In genomic region chr2:240917684-240918257, GRCh38 we compare ENCODE assay signal across 19 cellular contexts. TPM values are rescaled to one million over a fixed set of nuclear protein-coding genes. Genes with fewer than 3 reads are reported as not detected.
DNase-seq lines count a peak whose midpoint lies in the region; ATAC-seq and TF ChIP-seq lines count a peak whose summit lies in the region.
"Had no signal": no experiment of that assay in that cellular context is flagged by ENCODE, and none has a peak within 500 bp of the region (broad histone marks: within the 10 kb centered on the region; RNA-seq: fewer than 3 reads in every experiment).

No MANE protein-coding gene starts in this region.

- H3K79me1 ChIP-seq in mesendoderm (ENCODE audit: low read length) = no peaks in the 10 kb centered on the region

- no peak overlapping the region for H2AFZ ChIP-seq in GM23338

- H3K9me2 ChIP-seq in GM23338 (ENCODE audit: insufficient read depth) = no peaks in the 10 kb centered on the region

- CTCF ChIA-PET in activated CD8-positive, alpha-beta memory T cell treated with anti-CD3 and anti-CD28 coated beads, Interleukin-2, amount 10 ng/mL, durations not matched to agents 7 days and 5 days (lab: Charles Lee) = no interaction called here

- H4K5ac ChIP-seq in mesendoderm (ENCODE audit: low read length) = no peak overlapping the region

- H3K79me2 ChIP-seq in mesendoderm (ENCODE audit: control insufficient read depth, insufficient read depth, low read length) = no peaks in the 10 kb centered on the region
- H3K79me2 ChIP-seq in GM23338 (replicated peaks; ENCODE audit: insufficient read depth) = no peaks in the 10 kb centered on the region

- no peak overlapping the region for H2BK15ac ChIP-seq in mesendoderm (replicated peaks; ENCODE audit: low read depth)

- peak; percentile 9 for DNase-seq in activated CD8-positive, alpha-beta memory T cell treated with anti-CD3 and anti-CD28 coated beads, Interleukin-2, amount 50 U/mL, for 4 hours
- no peak for DNase-seq in activated CD8-positive, alpha-beta memory T cell treated with anti-CD3 and anti-CD28 coated beads, Interleukin-2, amount 10 ng/mL, durations not matched to agents 7 days and 5 days
- DNase-seq in T-helper 17 cell (peak in 2 of 3 donors; percentile 2 to 4), left colon (peak; percentile 10), suprapubic skin (ENCODE audit: low spot score in 2 of 2) (peak in 1 of 2 donors; percentile 61), mesendoderm (no peak), GM23338 (ENCODE audit: low spot score) (no peak)
- DNase-seq: central memory CD4-positive, alpha-beta T cell; MV-4-11; NCI-H2171; NK-92 treated with Interleukin-12 subunit alpha and Interleukin-12 subunit beta, amount 100 ng/mL, for 24 hours had no signal

- H3K36me3 ChIP-seq in suprapubic skin = no peaks in the 10 kb centered on the region
- H3K36me3 ChIP-seq in mesendoderm (ENCODE audit: control insufficient read depth, insufficient read depth, low read length) = no peaks in the 10 kb centered on the region
- H3K36me3 ChIP-seq in GM23338 (ENCODE audit: insufficient read depth) = no peaks in the 10 kb centered on the region

- no peak overlapping the region for H2BK120ac ChIP-seq in mesendoderm (ENCODE audit: low read depth, low read length)

- H3K9ac ChIP-seq in mesendoderm (ENCODE audit: low read length) = no peak overlapping the region

- H2AK5ac ChIP-seq in mesendoderm (ENCODE audit: low read length) = no peak overlapping the region

- H4K8ac ChIP-seq in mesendoderm (ENCODE audit: low read depth, low read length) = no peak overlapping the region

- TF ChIP-seq EP300 in suprapubic skin (IDR thresholded peaks at IDR 0.05) = no peak

- no peak overlapping the region for H2BK5ac ChIP-seq in mesendoderm (ENCODE audit: low read length)

- H3K27me3 Mint-ChIP-seq in activated CD8-positive, alpha-beta memory T cell treated with anti-CD3 and anti-CD28 coated beads, Interleukin-2, amount 10 ng/mL, durations not matched to agents 7 days and 5 days = peaks cover 10% of the 10 kb centered on the region
- H3K27me3 Mint-ChIP-seq in T-helper 17 cell (peaks cover 27% of the 10 kb centered on the region), GM23338 (ENCODE audit: insufficient read depth, low read depth, poor library complexity) (peaks cover 2% of the 10 kb centered on the region)

- H3K4me1 Mint-ChIP-seq in activated CD8-positive, alpha-beta memory T cell treated with anti-CD3 and anti-CD28 coated beads, Interleukin-2, amount 10 ng/mL, durations not matched to agents 7 days and 5 days = no peaks in the 10 kb centered on the region
- H3K4me1 Mint-ChIP-seq in T-helper 17 cell (no peaks in the 10 kb centered on the region), GM23338 (0 out of 3 replicates have a peak, but pooled peaks cover 2% of the 10 kb centered on the region)
- H3K4me1 Mint-ChIP-seq: activated naive CD4-positive, alpha-beta T cell treated with anti-CD3 and anti-CD28 coated beads, Interleukin-2, amount 50 U/mL, for 24 hours had no signal

- no peak overlapping the region for H3K4ac ChIP-seq in mesendoderm (ENCODE audit: low read depth, low read length)

- H3K9me3 ChIP-seq in T-helper 17 cell (ENCODE audit: control insufficient read depth, low read length, poor library complexity, severe bottlenecking) (no peaks in the 10 kb centered on the region), suprapubic skin (no peaks in the 10 kb centered on the region)

- H3K27me3 ChIP-seq in suprapubic skin = peaks cover 16% of the 10 kb centered on the region
- no peaks in the 10 kb centered on the region for H3K27me3 ChIP-seq in mesendoderm (ENCODE audit: insufficient read depth, low read length, poor library complexity)
- H3K27me3 ChIP-seq in GM23338 (ENCODE audit: insufficient read depth) = peaks cover 6% of the 10 kb centered on the region; the same call in 1 of the 2 replicates

- H3K4me2 ChIP-seq in mesendoderm (ENCODE audit: low read length) (no peak overlapping the region), GM23338 (no peak overlapping the region)
- H3K4me2 ChIP-seq: smooth muscle cell had no signal

- H3K36me3 Mint-ChIP-seq in activated CD8-positive, alpha-beta memory T cell treated with anti-CD3 and anti-CD28 coated beads, Interleukin-2, amount 10 ng/mL, durations not matched to agents 7 days and 5 days = no peaks in the 10 kb centered on the region
- no peaks in the 10 kb centered on the region for H3K36me3 Mint-ChIP-seq in T-helper 17 cell (ENCODE audit: low read depth)
- no peaks in the 10 kb centered on the region for H3K36me3 Mint-ChIP-seq in GM23338 (ENCODE audit: low read depth)
- H3K36me3 Mint-ChIP-seq: activated naive CD4-positive, alpha-beta T cell treated with anti-CD3 and anti-CD28 coated beads, Interleukin-2, amount 50 U/mL, for 24 hours; naive thymus-derived CD8-positive, alpha-beta T cell had no signal

- H3K4me1 ChIP-seq in suprapubic skin = peaks cover 80% of the 10 kb centered on the region
- no peaks in the 10 kb centered on the region for H3K4me1 ChIP-seq in mesendoderm (ENCODE audit: control insufficient read depth, low read depth, low read length)
- no peaks in the 10 kb centered on the region; the same call in 1 of the 2 replicates for H3K4me1 ChIP-seq in GM23338 (ENCODE audit: insufficient read depth)

- no peaks in the 10 kb centered on the region for H4K20me1 ChIP-seq in GM23338 (replicated peaks; ENCODE audit: insufficient read depth)

- WGBS in suprapubic skin = 71% methylated on average over 7 of the region's 10 CpGs
- WGBS in mesendoderm (ENCODE audit: extremely low coverage, insufficient coverage, low lambda C conversion rate) = no CpG with 5 or more reads among the region's 10 CpGs

- no peak overlapping the region for H3K23ac ChIP-seq in mesendoderm (ENCODE audit: low read length)

- H3K4me3 ChIP-seq in suprapubic skin = no peak overlapping the region
- H3K4me3 ChIP-seq in mesendoderm (ENCODE audit: low read length) = no peak overlapping the region
- H3K4me3 ChIP-seq in GM23338 = no peak overlapping the region
- H3K4me3 ChIP-seq: smooth muscle cell had no signal

- no peak overlapping the region for H3K4me3 Mint-ChIP-seq in activated CD8-positive, alpha-beta memory T cell treated with anti-CD3 and anti-CD28 coated beads, Interleukin-2, amount 10 ng/mL, durations not matched to agents 7 days and 5 days
- no peak overlapping the region for H3K4me3 Mint-ChIP-seq in T-helper 17 cell
- H3K4me3 Mint-ChIP-seq in GM23338 = no peak overlapping the region
- H3K4me3 Mint-ChIP-seq: activated naive CD4-positive, alpha-beta T cell treated with anti-CD3 and anti-CD28 coated beads, Interleukin-2, amount 50 U/mL, for 24 hours; naive thymus-derived CD8-positive, alpha-beta T cell had no signal

- H3K56ac ChIP-seq in mesendoderm (ENCODE audit: low read length) = no peak overlapping the region

- TF ChIP-seq CTCF in suprapubic skin (IDR thresholded peaks at IDR 0.05) (no peak), GM23338 (conservative IDR thresholded peaks at IDR 0.05; ENCODE audit: low read depth in 2 of 2) (no peak)

- TF ChIP-seq POLR2A in suprapubic skin (IDR thresholded peaks at IDR 0.05) = no peak

- intact Hi-C loops in left colon (cut with DNase I, micrococcal nuclease) = no loop called here

- peak overlapping the region; percentile 10 for H3K27ac ChIP-seq in suprapubic skin
- H3K27ac ChIP-seq in mesendoderm (ENCODE audit: low read depth, low read length) = no peak overlapping the region
- no peak overlapping the region for H3K27ac ChIP-seq in GM23338 (ENCODE audit: low read depth)

- 0 out of 2 replicates have a peak, but pooled peaks cover 3% of the 10 kb centered on the region for H3F3A ChIP-seq in GM23338 (replicated peaks; ENCODE audit: low read depth)

- no peak overlapping the region for H3K18ac ChIP-seq in mesendoderm (ENCODE audit: low read length)

- H3K27ac Mint-ChIP-seq in activated CD8-positive, alpha-beta memory T cell treated with anti-CD3 and anti-CD28 coated beads, Interleukin-2, amount 10 ng/mL, durations not matched to agents 7 days and 5 days = no peak overlapping the region
- H3K27ac Mint-ChIP-seq in T-helper 17 cell = no peak overlapping the region
- H3K27ac Mint-ChIP-seq in GM23338 = no peak overlapping the region
- H3K27ac Mint-ChIP-seq: activated naive CD4-positive, alpha-beta T cell treated with anti-CD3 and anti-CD28 coated beads, Interleukin-2, amount 50 U/mL, for 24 hours; naive thymus-derived CD8-positive, alpha-beta T cell had no signal

- no peaks in the 10 kb centered on the region for H3K9me3 Mint-ChIP-seq in activated CD8-positive, alpha-beta memory T cell treated with anti-CD3 and anti-CD28 coated beads, Interleukin-2, amount 10 ng/mL, durations not matched to agents 7 days and 5 days (ENCODE audit: low read depth)
- no peaks in the 10 kb centered on the region for H3K9me3 Mint-ChIP-seq in GM23338
- H3K9me3 Mint-ChIP-seq: activated naive CD4-positive, alpha-beta T cell treated with anti-CD3 and anti-CD28 coated beads, Interleukin-2, amount 50 U/mL, for 24 hours; naive thymus-derived CD8-positive, alpha-beta T cell had no signal

- no peak for ATAC-seq in activated CD8-positive, alpha-beta memory T cell treated with anti-CD3 and anti-CD28 coated beads, Interleukin-2, amount 10 ng/mL, durations not matched to agents 7 days and 5 days
- ATAC-seq in T-helper 17 cell (no peak), left colon (no peak), GM23338 (no peak), HG02759 (IDR thresholded peaks at IDR 0.05; ENCODE audit: unreplicated experiment) (no peak)
- ATAC-seq: naive thymus-derived CD8-positive, alpha-beta T cell had no signal

RNA-seq across cellular contexts. Expression of gene CROCC2, which starts 11.6 kb away (rescaled TPM):
- not detected for total RNA-seq in activated CD8-positive, alpha-beta memory T cell treated with anti-CD3 and anti-CD28 coated beads, Interleukin-2, amount 10 ng/mL, durations not matched to agents 7 days and 5 days
- total RNA-seq in T-helper 17 cell = not detected
- total RNA-seq in left colon = under 1 TPM in 1 of 2 donors, not detected in 1; 0.06 TPM
- not detected for total RNA-seq in suprapubic skin
- not detected for polyA plus RNA-seq in mesendoderm (2013, experiment 1 of 2)
- not detected for polyA plus RNA-seq in mesendoderm (2013, experiment 2 of 2)
- not detected in 2 replicates for total RNA-seq in GM23338 (2014; rRNA removed; shearing (Covaris generic))
- polyA plus RNA-seq in GM23338 (2016; fragmentation: Nextera tagmentation; extraction: Ambion mirVana) = not detected in 2 replicates
- total RNA-seq: endothelial cell of umbilical vein; naive thymus-derived CD8-positive, alpha-beta T cell; smooth muscle cell; subcutaneous adipose tissue had no signal
- polyA plus RNA-seq: AG04450; endothelial cell of umbilical vein; keratinocyte; naive thymus-derived CD8-positive, alpha-beta T cell; smooth muscle cell had no signal

RNA-seq across cellular contexts. Expression of gene MAB21L4, which starts 21.8 kb away (rescaled TPM):
- total RNA-seq in activated CD8-positive, alpha-beta memory T cell treated with anti-CD3 and anti-CD28 coated beads, Interleukin-2, amount 10 ng/mL, durations not matched to agents 7 days and 5 days = not detected
- total RNA-seq in T-helper 17 cell (not detected), left colon (10 to 100 TPM in 1 of 2 donors, 1 to 10 TPM in 1; 4.5 to 11.8 TPM), suprapubic skin (10 to 100 TPM; 28.7 to 97.5 (median 69.2) TPM)
- 1.7 TPM for polyA plus RNA-seq in mesendoderm (2013, experiment 1 of 2)
- 2.0 TPM for polyA plus RNA-seq in mesendoderm (2013, experiment 2 of 2)
- total RNA-seq in GM23338 (2014; rRNA removed; shearing (Covaris generic)) = not detected in 2 replicates
- polyA plus RNA-seq in GM23338 (2016; fragmentation: Nextera tagmentation; extraction: Ambion mirVana) = 0.10 TPM in 1 of 2 replicates, not detected in the other
- total RNA-seq: endothelial cell of umbilical vein; naive thymus-derived CD8-positive, alpha-beta T cell; subcutaneous adipose tissue had no signal
- polyA plus RNA-seq: AG04450; endothelial cell of umbilical vein; naive thymus-derived CD8-positive, alpha-beta T cell had no signal

RNA-seq across cellular contexts. Expression of gene AGXT, which starts 49.1 kb away (rescaled TPM):
- total RNA-seq in activated CD8-positive, alpha-beta memory T cell treated with anti-CD3 and anti-CD28 coated beads, Interleukin-2, amount 10 ng/mL, durations not matched to agents 7 days and 5 days = not detected
- total RNA-seq in T-helper 17 cell = not detected
- 1 to 10 TPM in 1 of 2 donors, under 1 TPM in 1; 0.59 to 3.0 TPM for total RNA-seq in left colon
- total RNA-seq in suprapubic skin = under 1 TPM in 1 of 4 donors, not detected in 3; 0.80 TPM
- not detected for polyA plus RNA-seq in mesendoderm (2013, experiment 1 of 2)
- polyA plus RNA-seq in mesendoderm (2013, experiment 2 of 2) = not detected
- total RNA-seq in GM23338 (2014; rRNA removed; shearing (Covaris generic)) = not detected in 2 replicates
- polyA plus RNA-seq in GM23338 (2016; fragmentation: Nextera tagmentation; extraction: Ambion mirVana) = not detected in 2 replicates
- total RNA-seq: endothelial cell of umbilical vein; naive thymus-derived CD8-positive, alpha-beta T cell; smooth muscle cell had no signal
- polyA plus RNA-seq: AG04450; endothelial cell of umbilical vein; keratinocyte; naive thymus-derived CD8-positive, alpha-beta T cell; smooth muscle cell had no signal

Comparison
In these comparisons a context has a peak if more than half of its experiments do, and no peak if none do; other contexts are left out.
1. DNase-seq: peak in activated CD8-positive, alpha-beta memory T cell treated with anti-CD3 and anti-CD28 coated beads, Interleukin-2, amount 50 U/mL, for 4 hours (single experiment), T-helper 17 cell (2 of 3) and left colon (2 of 2); none in activated CD8-positive, alpha-beta memory T cell treated with anti-CD3 and anti-CD28 coated beads, Interleukin-2, amount 10 ng/mL, durations not matched to agents 7 days and 5 days (single experiment), mesendoderm (single experiment) and GM23338 (single experiment).